Comparison of ENCODE assay signal across 18 cellular contexts in the genomic region with DNA sequence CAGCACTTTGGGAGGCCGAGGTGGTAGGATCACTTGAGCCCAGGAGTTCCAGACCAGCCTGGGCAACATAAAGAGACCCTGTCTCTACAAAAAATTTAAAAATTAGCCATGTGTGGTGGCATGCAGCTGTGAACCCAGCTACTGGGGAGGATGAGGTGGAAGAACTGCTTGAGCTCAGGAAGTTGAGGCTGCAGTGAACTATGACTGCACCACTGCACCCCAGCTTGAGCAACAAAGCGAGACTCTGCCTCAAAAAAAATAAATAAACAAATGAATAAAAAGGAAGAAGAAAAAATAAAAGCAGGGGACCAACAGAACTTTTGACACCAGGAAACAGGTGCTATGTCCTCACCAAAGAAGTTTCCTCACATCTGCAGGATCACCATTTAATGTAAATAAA. TPM values are rescaled to one million over a fixed set of nuclear protein-coding genes. Genes with fewer than 3 reads are reported as not detected.
"Had no signal": no experiment of that assay in that cellular context is flagged by ENCODE, and none has a peak within 500 bp of the region (broad histone marks: within the 10 kb centered on the region; RNA-seq: fewer than 3 reads in every experiment).

No MANE protein-coding gene starts in this region.

- H3K9me3 Mint-ChIP-seq: naive thymus-derived CD8-positive, alpha-beta T cell; stimulated activated naive CD8-positive, alpha-beta T cell treated with anti-CD3 and anti-CD28 coated beads, Interleukin-15, amount 100 ng/mL, for 72 hours; T-cell had no signal

- DNase-seq: activated CD4-positive, alpha-beta T cell treated with anti-CD3 and anti-CD28 coated beads, Interleukin-2, amount 50 U/mL, for 1 hour; activated CD4-positive, CD25-positive, alpha-beta regulatory T cell; activated gamma-delta T cell treated with Interleukin-2 at 50 U/mL for 16 hours; activated T-cell treated with anti-CD3 and anti-CD28 coated beads, Interleukin-2, amount 50 U/mL, for 48 hours; foreskin keratinocyte; head of caudate nucleus; left colon; naive thymus-derived CD8-positive, alpha-beta T cell; psoas muscle; spleen; stimulated activated CD4-positive, alpha-beta T cell treated with anti-CD3 and anti-CD28 coated beads, Interleukin-1b, Interleukin-23, amount 100 ng/mL, for 48 hours; stimulated activated naive CD8-positive, alpha-beta T cell treated with anti-CD3 and anti-CD28 coated beads, Interleukin-15, amount 100 ng/mL, for 72 hours; T-cell; testis; upper lobe of right lung had no signal

- ATAC-seq: foreskin keratinocyte; left colon; naive thymus-derived CD8-positive, alpha-beta T cell; psoas muscle; sciatic nerve; stimulated activated naive CD8-positive, alpha-beta T cell treated with anti-CD3 and anti-CD28 coated beads, Interleukin-15, amount 100 ng/mL, for 72 hours; T-cell; upper lobe of right lung had no signal

- H3K27ac ChIP-seq: ascending aorta, foreskin keratinocyte, psoas muscle, testis, upper lobe of right lung had no signal

- H3K4me3 Mint-ChIP-seq: naive thymus-derived CD8-positive, alpha-beta T cell; stimulated activated naive CD8-positive, alpha-beta T cell treated with anti-CD3 and anti-CD28 coated beads, Interleukin-15, amount 100 ng/mL, for 72 hours; T-cell had no signal

- H3K4me3 ChIP-seq: ascending aorta, psoas muscle, spleen, testis, upper lobe of right lung had no signal

- H3K4me1 ChIP-seq: ascending aorta, foreskin keratinocyte, psoas muscle, testis, upper lobe of right lung had no signal

- H3K27me3 Mint-ChIP-seq: naive thymus-derived CD8-positive, alpha-beta T cell; stimulated activated naive CD8-positive, alpha-beta T cell treated with anti-CD3 and anti-CD28 coated beads, Interleukin-15, amount 100 ng/mL, for 72 hours; T-cell had no signal

- H3K27me3 ChIP-seq: ascending aorta, foreskin keratinocyte, spleen, testis, upper lobe of right lung had no signal

- H3K9me3 ChIP-seq: ascending aorta, psoas muscle, spleen, testis, upper lobe of right lung had no signal

RNA-seq across cellular contexts. Expression of gene TMED6, which starts 20.0 kb away (rescaled TPM):
- total RNA-seq: ascending aorta, bronchial epithelial cell, foreskin keratinocyte, sciatic nerve had no signal
